1 cellular context compared by ENCODE assay signal in genomic region chr18:24118750-24119577, GRCh38.
TF ChIP-seq lines count a peak whose summit lies in the region.

No MANE protein-coding gene starts in this region.

TF ChIP-seq in HepG2, 621 proteins besides CTCF, POLR2A, EP300 and RAD21 (continued from another document):
- no peak for TF ChIP-seq ZNF570 (CRISPR knock-in tag; IDR thresholded peaks at IDR 0.05; ENCODE audit: borderline replicate concordance)
- no peak for TF ChIP-seq PATZ1 (CRISPR knock-in tag; IDR thresholded peaks at IDR 0.05)
- no peak for TF ChIP-seq ZFP36L2 (CRISPR knock-in tag; IDR thresholded peaks at IDR 0.05)
- peak; percentile 59; the same call in 1 of the 2 replicates for TF ChIP-seq TFE3 (CRISPR knock-in tag; IDR thresholded peaks at IDR 0.05)
- TF ChIP-seq PAWR (CRISPR knock-in tag; IDR thresholded peaks at IDR 0.05; ENCODE audit: borderline replicate concordance), result no peak
- TF ChIP-seq U2AF2 (IDR thresholded peaks at IDR 0.05; ENCODE audit: low read depth, low read length), result no peak
- no peak; the same call in 1 of the 2 replicates for TF ChIP-seq GATAD2A (CRISPR knock-in tag; IDR thresholded peaks at IDR 0.05)
- TF ChIP-seq KAT2B (IDR thresholded peaks at IDR 0.05; ENCODE audit: borderline replicate concordance, low read depth, low read length), result no peak
